In genomic region chr1:160704250-160704649, GRCh38 we compare ENCODE assay signal across 12 cellular contexts. TPM values are rescaled to one million over a fixed set of nuclear protein-coding genes. Genes with fewer than 3 reads are reported as not detected.
DNase-seq lines count a peak whose midpoint lies in the region; ATAC-seq, FAIRE-seq and TF ChIP-seq lines count a peak whose summit lies in the region.
"Had no signal": no experiment of that assay in that cellular context is flagged by ENCODE, and none has a peak within 500 bp of the region (broad histone marks: within the 10 kb centered on the region; RNA-seq: fewer than 3 reads in every experiment).

No MANE protein-coding gene starts in this region.

- intact Hi-C loops in right lobe of liver (cut with DNase I) (no loop called here), HepG2 (cut with micrococcal nuclease; ENCODE audit: unreplicated experiment) (no loop called here)

- 48% methylated on average over 4 of the region's 4 CpGs for WGBS in right lobe of liver (ENCODE audit: insufficient coverage, low coverage, low lambda C conversion rate, missing lambda C conversion rate)
- WGBS in HepG2 (ENCODE audit: low lambda C conversion rate): 34% methylated on average over 4 of the region's 4 CpGs
- 70% methylated on average over 3 of the region's 4 CpGs; no CpG with 5 or more reads in 1 of the 2 donors for WGBS in gastroesophageal sphincter (ENCODE audit: low coverage in 1 of 2), 2 donors
- 57 to 76% methylated on average over 4 of the region's 4 CpGs for WGBS in upper lobe of left lung, 2 donors

- H2AFZ ChIP-seq in HepG2 (ENCODE audit: low read length): no peak overlapping the region

- H3K27ac ChIP-seq in right lobe of liver: no peak overlapping the region
- no peak overlapping the region for H3K27ac ChIP-seq in HepG2 (ENCODE audit: extremely low read length, insufficient read depth, low read length)
- H3K27ac ChIP-seq in gastroesophageal sphincter: no peak overlapping the region
- peak overlapping the region in 2 of 4 donors; percentile 7 to 8 for H3K27ac ChIP-seq in upper lobe of left lung

- H3K4me3 ChIP-seq in right lobe of liver: no peak overlapping the region
- no peak overlapping the region for H3K4me3 ChIP-seq in HepG2 (replicated peaks in 1 of 3; ENCODE audit: insufficient read depth in 1 of 3, low read depth in 2 of 3, low read length in 3 of 3)
- H3K4me3 ChIP-seq in gastroesophageal sphincter: no peak overlapping the region
- no peak overlapping the region for H3K4me3 ChIP-seq in upper lobe of left lung

- no peak for TF ChIP-seq CTCF in right lobe of liver (IDR thresholded peaks at IDR 0.05)
- TF ChIP-seq CTCF in HepG2 (CRISPR knock-in tag; IDR thresholded peaks at IDR 0.05): no peak
- TF ChIP-seq CTCF in gastroesophageal sphincter (IDR thresholded peaks at IDR 0.05): no peak
- no peak for TF ChIP-seq CTCF in upper lobe of left lung (IDR thresholded peaks at IDR 0.05)

- DNase-seq in right lobe of liver: no peak
- no peak for DNase-seq in HepG2 (ENCODE audit: low spot score)
- DNase-seq in SIG-M5 treated with dmso at 0.1 percent for 504 hours (lab: John Stamatoyannopoulos, UW; ENCODE audit: unreplicated experiment): peak; percentile 92
- peak in 1 of 2 donors; percentile 78 for DNase-seq in upper lobe of left lung
- DNase-seq in NCI-H774 (lab: John Stamatoyannopoulos, UW): no peak
- no peak for DNase-seq in NCI-H748 (lab: John Stamatoyannopoulos, UW; ENCODE audit: unreplicated experiment)
- DNase-seq: activated CD4-positive, CD25-positive, alpha-beta regulatory T cell treated with anti-CD3 and anti-CD28 coated beads, Interleukin-2, amount 50 U/mL, for 72 hours; BE2C; NCI-H1105; PC-3 had no signal

- H3K36me3 ChIP-seq in right lobe of liver: no peaks in the 10 kb centered on the region
- no peaks in the 10 kb centered on the region for H3K36me3 ChIP-seq in HepG2 (replicated peaks in 1 of 2; ENCODE audit: control insufficient read depth in 1 of 2, insufficient read depth in 2 of 2, low read length in 2 of 2)
- H3K36me3 ChIP-seq in gastroesophageal sphincter: no peaks in the 10 kb centered on the region
- H3K36me3 ChIP-seq in upper lobe of left lung: no peaks in the 10 kb centered on the region
- H3K36me3 ChIP-seq: BE2C had no signal

- no peak overlapping the region for H3K9ac ChIP-seq in HepG2 (ENCODE audit: insufficient read depth, low read depth, low read length)

- peak; percentile 38 to 62 (median 48) for ATAC-seq in right lobe of liver
- no peak for ATAC-seq in HepG2
- peak; percentile 67 for ATAC-seq in gastroesophageal sphincter
- ATAC-seq in upper lobe of left lung (ENCODE audit: low FRiP score in 2 of 2): peak; percentile 82 to 89
- no peak for ATAC-seq in HG02571 (IDR thresholded peaks at IDR 0.05; ENCODE audit: unreplicated experiment)
- ATAC-seq: PC-3 had no signal

- in situ Hi-C loops in HepG2 (cut with HindIII; ENCODE audit: extremely low pct_ligation_motif_present, low pct_unique_long_range_greater_than_20kb): no loop called here

- H3K27me3 ChIP-seq in right lobe of liver (no peaks in the 10 kb centered on the region), HepG2 (ENCODE audit: control insufficient read depth in 1 of 2, insufficient read depth in 2 of 2, low read length in 2 of 2) (peaks cover 0 to 4% of the 10 kb centered on the region in 2 experiments; a peak in 2 of 5 replicates), gastroesophageal sphincter (peaks cover 15% of the 10 kb centered on the region), upper lobe of left lung (no peaks in the 10 kb centered on the region)

- TF ChIP-seq POLR2A in right lobe of liver (IDR thresholded peaks at IDR 0.05) (no peak), HepG2 (IDR thresholded peaks at IDR 0.05; ENCODE audit: insufficient read depth in 1 of 2, low read depth in 2 of 2, low read length in 2 of 2) (no peak), gastroesophageal sphincter (IDR thresholded peaks at IDR 0.05) (no peak), upper lobe of left lung (IDR thresholded peaks at IDR 0.05) (no peak)

- H3K9me3 ChIP-seq in right lobe of liver: no peaks in the 10 kb centered on the region
- no peaks in the 10 kb centered on the region for H3K9me3 ChIP-seq in HepG2 (ENCODE audit: low read length)
- H3K9me3 ChIP-seq in gastroesophageal sphincter: no peaks in the 10 kb centered on the region
- H3K9me3 ChIP-seq in upper lobe of left lung: no peaks in the 10 kb centered on the region
- H3K9me3 ChIP-seq: BE2C had no signal

- no peaks in the 10 kb centered on the region for H4K20me1 ChIP-seq in HepG2 (ENCODE audit: insufficient read depth, low read length)

- no peak overlapping the region for H3K4me2 ChIP-seq in HepG2 (ENCODE audit: low read depth, low read length)

- H3K79me2 ChIP-seq in HepG2 (ENCODE audit: insufficient read depth, low read length): no peaks in the 10 kb centered on the region

- H3K4me1 ChIP-seq in right lobe of liver (no peaks in the 10 kb centered on the region), HepG2 (ENCODE audit: insufficient read depth, low read length) (no peaks in the 10 kb centered on the region), gastroesophageal sphincter (no peaks in the 10 kb centered on the region), upper lobe of left lung (peaks cover 5 to 26% (median 13%) of the 10 kb centered on the region in 4 donors)
- H3K4me1 ChIP-seq: BE2C had no signal

- CTCF ChIA-PET in HepG2 (lab: Yijun Ruan, JAX; ENCODE audit: low intra/inter-chr PET ratio, low total read pairs): no interaction called here

- TF ChIP-seq EP300 in HepG2 (IDR thresholded peaks at IDR 0.05; ENCODE audit: low read depth in 2 of 2, low read length in 2 of 2): no peak
- no peak for TF ChIP-seq EP300 in HepG2 (CRISPR knock-in tag; IDR thresholded peaks at IDR 0.05; ENCODE audit: borderline replicate concordance)
- TF ChIP-seq EP300 in gastroesophageal sphincter (IDR thresholded peaks at IDR 0.05): no peak
- TF ChIP-seq EP300 in upper lobe of left lung (IDR thresholded peaks at IDR 0.05): no peak

- POLR2A ChIA-PET in HepG2 (lab: Yijun Ruan, JAX): no interaction called here

- BruUV-seq in HepG2 (replicated peaks; lab: Mats Ljungman, UMichigan): no TSS peak

- no peak for FAIRE-seq in HepG2 (lab: Jason Lieb, UNC)

- TF ChIP-seq RAD21 in HepG2 (CRISPR knock-in tag; IDR thresholded peaks at IDR 0.05): no peak

RNA-seq across cellular contexts. Expression of gene CD48, which starts 7.4 kb away (rescaled TPM):
- total RNA-seq in right lobe of liver (1 to 10 TPM in 5 of 6 experiments, under 1 TPM in 1; 0.68 to 5.0 (median 3.4) TPM), HepG2 (2016; rRNA removed; fragmentation: Illumina TruSeq; extraction: Trizol) (not detected in 2 replicates), gastroesophageal sphincter (1 to 10 TPM in 3 of 4 donors, not detected in 1; 2.2 to 8.5 (median 4.5) TPM), upper lobe of left lung (10 to 100 TPM in 5 of 6 donors, 1 to 10 TPM in 1; 9.4 to 32.1 (median 16.3) TPM)
- total RNA-seq in HepG2 (2016; cell fraction: cytosol; rRNA removed; fragmentation: Illumina TruSeq; extraction: Trizol; ENCODE audit: low read depth): not detected in 2 replicates
- not detected in 2 replicates for total RNA-seq in HepG2 (2016; cell fraction: insoluble cytoplasmic fraction; rRNA removed; fragmentation: Illumina TruSeq; extraction: Trizol)
- total RNA-seq in HepG2 (2016; cell fraction: membrane; rRNA removed; fragmentation: Illumina TruSeq; extraction: Trizol): not detected in 2 replicates
- total RNA-seq in HepG2 (2016; cell fraction: nucleus; rRNA removed; fragmentation: Illumina TruSeq; extraction: Trizol): not detected in 2 replicates
- not detected in 2 replicates for polyA plus RNA-seq in HepG2 (2011; rRNA removed)
- 0.05 TPM in 1 of 2 replicates, not detected in the other for polyA plus RNA-seq in HepG2 (2011; cell fraction: cytosol; rRNA removed)
- 0.12 TPM in 1 of 2 replicates, not detected in the other for polyA plus RNA-seq in HepG2 (2011; cell fraction: nucleus; rRNA removed)
- polyA plus RNA-seq in HepG2 (2012): not detected in 2 replicates
- not detected in 2 replicates for polyA plus RNA-seq in HepG2 (2016; cell fraction: cytosol; fragmentation: Illumina TruSeq; extraction: Trizol; ENCODE audit: low read depth)
- polyA plus RNA-seq in HepG2 (2016; cell fraction: insoluble cytoplasmic fraction; fragmentation: Illumina TruSeq; extraction: Trizol; ENCODE audit: low read depth): not detected in 2 replicates
- polyA plus RNA-seq in HepG2 (2016; cell fraction: membrane; fragmentation: Illumina TruSeq; extraction: Trizol; ENCODE audit: low read depth): not detected in 2 replicates
- not detected in 2 replicates for polyA plus RNA-seq in HepG2 (2016; cell fraction: nucleus; fragmentation: Illumina TruSeq; extraction: Trizol; ENCODE audit: insufficient read depth, low read depth)
- polyA minus RNA-seq in HepG2 (2011; rRNA and poly(A)+ RNA removed; ENCODE audit: low replicate concordance): not detected in 2 replicates
- not detected in 2 replicates for polyA minus RNA-seq in HepG2 (2011; cell fraction: cytosol; rRNA and poly(A)+ RNA removed)
- not detected in 2 replicates for polyA minus RNA-seq in HepG2 (2011; cell fraction: nucleus; rRNA and poly(A)+ RNA removed)
- total RNA-seq: PC-3 had no signal

RNA-seq across cellular contexts. Expression of gene SLAMF7, which starts 34.8 kb away (rescaled TPM):
- total RNA-seq in right lobe of liver (1 to 10 TPM in 3 of 6 experiments, under 1 TPM in 3; 0.74 to 5.2 (median 0.99) TPM), HepG2 (2016; rRNA removed; fragmentation: Illumina TruSeq; extraction: Trizol) (not detected in 2 replicates), gastroesophageal sphincter (1 to 10 TPM in 1 of 4 donors, under 1 TPM in 2, not detected in 1; 0.62 to 3.5 (median 0.67) TPM), upper lobe of left lung (10 to 100 TPM in 2 of 6 donors, 1 to 10 TPM in 3, under 1 TPM in 1; 0.67 to 17.2 (median 3.5) TPM)
- total RNA-seq in HepG2 (2016; cell fraction: cytosol; rRNA removed; fragmentation: Illumina TruSeq; extraction: Trizol; ENCODE audit: low read depth): not detected in 2 replicates
- not detected in 2 replicates for total RNA-seq in HepG2 (2016; cell fraction: insoluble cytoplasmic fraction; rRNA removed; fragmentation: Illumina TruSeq; extraction: Trizol)
- total RNA-seq in HepG2 (2016; cell fraction: membrane; rRNA removed; fragmentation: Illumina TruSeq; extraction: Trizol): not detected in 2 replicates
- total RNA-seq in HepG2 (2016; cell fraction: nucleus; rRNA removed; fragmentation: Illumina TruSeq; extraction: Trizol): not detected in 2 replicates
- polyA plus RNA-seq in HepG2 (2011; rRNA removed): not detected in 2 replicates
- 0.03 TPM in 1 of 2 replicates, not detected in the other for polyA plus RNA-seq in HepG2 (2011; cell fraction: cytosol; rRNA removed)
- polyA plus RNA-seq in HepG2 (2011; cell fraction: nucleus; rRNA removed): 0.05 TPM in 1 of 2 replicates, not detected in the other
- not detected in 2 replicates for polyA plus RNA-seq in HepG2 (2012)
- not detected in 2 replicates for polyA plus RNA-seq in HepG2 (2016; cell fraction: cytosol; fragmentation: Illumina TruSeq; extraction: Trizol; ENCODE audit: low read depth)
- polyA plus RNA-seq in HepG2 (2016; cell fraction: insoluble cytoplasmic fraction; fragmentation: Illumina TruSeq; extraction: Trizol; ENCODE audit: low read depth): not detected in 2 replicates
- not detected in 2 replicates for polyA plus RNA-seq in HepG2 (2016; cell fraction: membrane; fragmentation: Illumina TruSeq; extraction: Trizol; ENCODE audit: low read depth)
- not detected in 2 replicates for polyA plus RNA-seq in HepG2 (2016; cell fraction: nucleus; fragmentation: Illumina TruSeq; extraction: Trizol; ENCODE audit: insufficient read depth, low read depth)
- polyA minus RNA-seq in HepG2 (2011; rRNA and poly(A)+ RNA removed; ENCODE audit: low replicate concordance): 0.07 TPM in 1 of 2 replicates, not detected in the other
- not detected in 2 replicates for polyA minus RNA-seq in HepG2 (2011; cell fraction: cytosol; rRNA and poly(A)+ RNA removed)
- polyA minus RNA-seq in HepG2 (2011; cell fraction: nucleus; rRNA and poly(A)+ RNA removed): not detected in 2 replicates

RNA-seq across cellular contexts. Expression of gene SLAMF1, which starts 57.4 kb away (rescaled TPM):
- total RNA-seq in right lobe of liver (under 1 TPM; 0.20 to 0.42 (median 0.28) TPM), HepG2 (2016; rRNA removed; fragmentation: Illumina TruSeq; extraction: Trizol) (not detected in 2 replicates), gastroesophageal sphincter (1 to 10 TPM in 2 of 4 donors, under 1 TPM in 1, not detected in 1; 0.12 to 2.8 (median 1.2) TPM), upper lobe of left lung (1 to 10 TPM in 4 of 6 donors, under 1 TPM in 2; 0.11 to 3.9 (median 1.5) TPM)
- total RNA-seq in HepG2 (2016; cell fraction: cytosol; rRNA removed; fragmentation: Illumina TruSeq; extraction: Trizol; ENCODE audit: low read depth): not detected in 2 replicates
- not detected in 2 replicates for total RNA-seq in HepG2 (2016; cell fraction: insoluble cytoplasmic fraction; rRNA removed; fragmentation: Illumina TruSeq; extraction: Trizol)
- not detected in 2 replicates for total RNA-seq in HepG2 (2016; cell fraction: membrane; rRNA removed; fragmentation: Illumina TruSeq; extraction: Trizol)
- not detected in 2 replicates for total RNA-seq in HepG2 (2016; cell fraction: nucleus; rRNA removed; fragmentation: Illumina TruSeq; extraction: Trizol)
- not detected in 2 replicates for polyA plus RNA-seq in HepG2 (2011; rRNA removed)
- polyA plus RNA-seq in HepG2 (2011; cell fraction: cytosol; rRNA removed): not detected in 2 replicates
- polyA plus RNA-seq in HepG2 (2011; cell fraction: nucleus; rRNA removed): 0.11 and 0.21 TPM in 2 replicates
- polyA plus RNA-seq in HepG2 (2012): not detected in 2 replicates
- not detected in 2 replicates for polyA plus RNA-seq in HepG2 (2016; cell fraction: cytosol; fragmentation: Illumina TruSeq; extraction: Trizol; ENCODE audit: low read depth)
- polyA plus RNA-seq in HepG2 (2016; cell fraction: insoluble cytoplasmic fraction; fragmentation: Illumina TruSeq; extraction: Trizol; ENCODE audit: low read depth): not detected in 2 replicates
- polyA plus RNA-seq in HepG2 (2016; cell fraction: membrane; fragmentation: Illumina TruSeq; extraction: Trizol; ENCODE audit: low read depth): not detected in 2 replicates
- not detected in 2 replicates for polyA plus RNA-seq in HepG2 (2016; cell fraction: nucleus; fragmentation: Illumina TruSeq; extraction: Trizol; ENCODE audit: insufficient read depth, low read depth)
- polyA minus RNA-seq in HepG2 (2011; rRNA and poly(A)+ RNA removed; ENCODE audit: low replicate concordance): not detected in 2 replicates
- not detected in 2 replicates for polyA minus RNA-seq in HepG2 (2011; cell fraction: cytosol; rRNA and poly(A)+ RNA removed)
- not detected in 2 replicates for polyA minus RNA-seq in HepG2 (2011; cell fraction: nucleus; rRNA and poly(A)+ RNA removed)
- total RNA-seq: PC-3 had no signal

Comparison
In these comparisons a context has a peak if more than half of its experiments do, and no peak if none do; other contexts are left out.
1. ATAC-seq: peak in right lobe of liver (4 of 4), gastroesophageal sphincter (single experiment) and upper lobe of left lung (2 of 2); none in HepG2 (single experiment) and HG02571 (single experiment).